1 cellular context compared by ENCODE assay signal in genomic region chr10:22316286-22317120, GRCh38.
TF ChIP-seq lines count a peak whose summit lies in the region.

Gene COMMD3, plus strand, starts transcription at chr10:22316388. Its CDS starts 30 bp downstream, at chr10:22316418.

TF ChIP-seq in K562, 482 proteins besides CTCF, POLR2A, EP300 and RAD21 (continued from another document and continues in another):
- peak; percentile 82 for TF ChIP-seq ZBTB40 (IDR thresholded peaks at IDR 0.05)
- no peak for TF ChIP-seq ZBTB40 (CRISPR knock-in tag; IDR thresholded peaks at IDR 0.05)
- peak; percentile 6; the same call in 1 of the 2 replicates for TF ChIP-seq TEAD4 (IDR thresholded peaks at IDR 0.05; ENCODE audit: low read length)
- TF ChIP-seq TEAD4 (CRISPR knock-in tag; IDR thresholded peaks at IDR 0.05; ENCODE audit: borderline replicate concordance), result no peak
- peak in 1 of 2 experiments; percentile 85; a peak in 1 of 4 replicates for TF ChIP-seq ZNF639 (CRISPR knock-in tag; conservative IDR thresholded peaks at IDR 0.05 in 1 of 2, IDR thresholded peaks at IDR 0.05 in 1 of 2)
- peak; percentile 94; the same call in 1 of the 2 replicates for TF ChIP-seq ZNF197 (CRISPR knock-in tag; IDR thresholded peaks at IDR 0.05; ENCODE audit: low read depth)
- TF ChIP-seq BDP1 (IDR thresholded peaks at IDR 0.05; ENCODE audit: insufficient read depth, insufficient read length), result no peak
- no peak for TF ChIP-seq ZBTB7A (IDR thresholded peaks at IDR 0.05; ENCODE audit: borderline replicate concordance, control insufficient read depth, low read depth, low read length)
- TF ChIP-seq ZNF592 (IDR thresholded peaks at IDR 0.05), result no peak
- TF ChIP-seq HCFC1 (IDR thresholded peaks at IDR 0.05; ENCODE audit: low read depth, low read length), result peak; percentile 24
- no peak for TF ChIP-seq BCLAF1 (IDR thresholded peaks at IDR 0.05; ENCODE audit: borderline replicate concordance in 1 of 2, control insufficient read depth in 1 of 2, low read depth in 2 of 2, low read length in 1 of 2)
- peak; percentile 58; the same call in 1 of the 2 replicates for TF ChIP-seq MITF (IDR thresholded peaks at IDR 0.05)
- TF ChIP-seq SIN3B (IDR thresholded peaks at IDR 0.05; ENCODE audit: low read depth), result peak; percentile 39; the same call in 1 of the 2 replicates
- peak; percentile 77; the same call in 1 of the 2 replicates for TF ChIP-seq MYC (IDR thresholded peaks at IDR 0.05; ENCODE audit: low read depth, low read length)
- no peak; the same call in 1 of the 2 replicates for TF ChIP-seq MYC (CRISPR knock-in tag; IDR thresholded peaks at IDR 0.05; ENCODE audit: borderline replicate concordance, low read depth)
- peak; percentile 93 for TF ChIP-seq RBFOX2 (IDR thresholded peaks at IDR 0.05; ENCODE audit: low read depth, low read length)
- no peak for TF ChIP-seq STAT5A (IDR thresholded peaks at IDR 0.05; ENCODE audit: borderline replicate concordance, low read length)
- peak; percentile 94 for TF ChIP-seq POLR2G (IDR thresholded peaks at IDR 0.05; ENCODE audit: low read depth, low read length)
- TF ChIP-seq SOX6 (IDR thresholded peaks at IDR 0.05), result peak; percentile 13; the same call in 1 of the 2 replicates
- no peak; a peak in 1 of 4 replicates for TF ChIP-seq NONO (IDR thresholded peaks at IDR 0.05; ENCODE audit: low read depth in 2 of 2, low read length in 1 of 2)
- 0 out of 2 replicates have a peak, but pooled peaks have one; percentile 5 for TF ChIP-seq ARID1B (IDR thresholded peaks at IDR 0.05)
- peak; percentile 96 for TF ChIP-seq TFAP4 (CRISPR knock-in tag; IDR thresholded peaks at IDR 0.05; ENCODE audit: borderline replicate concordance)
- TF ChIP-seq MAX (CRISPR knock-in tag; IDR thresholded peaks at IDR 0.05), result peak; percentile 67; the same call in 1 of the 2 replicates
- peak; percentile 40 for TF ChIP-seq PRDM10 (IDR thresholded peaks at IDR 0.05; ENCODE audit: partially characterized antibody)
- TF ChIP-seq NR4A1 (CRISPR knock-in tag; IDR thresholded peaks at IDR 0.05), result peak; percentile 30; the same call in 1 of the 2 replicates
- TF ChIP-seq NR4A1 (tag; IDR thresholded peaks at IDR 0.05), result no peak
